2 cellular contexts compared by ENCODE assay signal in the genomic region with DNA sequence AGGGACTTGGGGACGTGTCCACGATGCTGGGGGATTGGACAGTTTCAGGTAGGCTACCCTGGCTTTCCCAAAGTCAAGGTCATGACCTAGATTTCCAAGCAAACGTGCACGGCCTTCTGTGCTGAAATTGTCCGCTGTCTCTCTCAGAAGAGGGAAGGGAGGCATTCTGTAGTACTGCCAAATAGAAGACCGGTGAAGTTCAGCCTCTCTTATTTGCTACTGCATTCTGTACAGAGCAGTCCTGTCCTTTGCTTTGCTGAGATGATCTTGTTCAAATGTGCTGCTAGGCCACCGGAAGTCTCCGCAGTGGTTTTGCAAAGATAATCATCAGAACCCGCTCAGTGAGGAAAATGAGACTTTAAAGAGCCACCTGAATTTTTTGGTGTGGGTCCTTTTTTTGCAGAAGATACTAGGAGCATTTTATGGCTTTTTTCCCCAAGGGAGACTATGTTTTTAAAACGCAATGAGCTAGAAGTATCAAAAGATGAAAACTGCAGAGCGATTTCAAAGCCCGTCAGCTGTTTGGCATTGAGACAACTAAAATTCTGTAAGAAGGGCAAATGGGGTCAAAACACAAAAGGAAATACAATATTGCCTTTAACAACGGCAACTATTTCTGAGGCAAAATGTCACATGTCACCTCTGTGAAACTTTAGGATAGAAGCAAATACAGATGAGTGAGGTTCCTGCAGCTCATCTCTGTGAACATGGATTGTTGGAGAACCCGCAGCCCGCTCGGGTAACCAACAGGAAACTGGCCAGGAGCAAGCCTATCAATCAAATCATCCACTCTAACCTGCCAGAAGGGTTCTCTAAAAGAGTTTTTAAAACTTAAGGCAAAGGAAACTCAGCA.
TF ChIP-seq lines count a peak whose summit lies in the region.

No MANE protein-coding gene starts in this region.

TF ChIP-seq in HEK293T, 16 proteins besides CTCF, POLR2A, EP300 and RAD21 (continued from another document):
- TF ChIP-seq, protein P1, sequence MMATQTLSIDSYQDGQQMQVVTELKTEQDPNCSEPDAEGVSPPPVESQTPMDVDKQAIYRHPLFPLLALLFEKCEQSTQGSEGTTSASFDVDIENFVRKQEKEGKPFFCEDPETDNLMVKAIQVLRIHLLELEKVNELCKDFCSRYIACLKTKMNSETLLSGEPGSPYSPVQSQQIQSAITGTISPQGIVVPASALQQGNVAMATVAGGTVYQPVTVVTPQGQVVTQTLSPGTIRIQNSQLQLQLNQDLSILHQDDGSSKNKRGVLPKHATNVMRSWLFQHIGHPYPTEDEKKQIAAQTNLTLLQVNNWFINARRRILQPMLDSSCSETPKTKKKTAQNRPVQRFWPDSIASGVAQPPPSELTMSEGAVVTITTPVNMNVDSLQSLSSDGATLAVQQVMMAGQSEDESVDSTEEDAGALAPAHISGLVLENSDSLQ (IDR thresholded peaks at IDR 0.05) = peak; percentile 68

TF ChIP-seq in H1, 55 proteins besides CTCF, POLR2A, EP300 and RAD21 (continued from another document):
- TF ChIP-seq, protein P2, sequence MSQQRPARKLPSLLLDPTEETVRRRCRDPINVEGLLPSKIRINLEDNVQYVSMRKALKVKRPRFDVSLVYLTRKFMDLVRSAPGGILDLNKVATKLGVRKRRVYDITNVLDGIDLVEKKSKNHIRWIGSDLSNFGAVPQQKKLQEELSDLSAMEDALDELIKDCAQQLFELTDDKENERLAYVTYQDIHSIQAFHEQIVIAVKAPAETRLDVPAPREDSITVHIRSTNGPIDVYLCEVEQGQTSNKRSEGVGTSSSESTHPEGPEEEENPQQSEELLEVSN (IDR thresholded peaks at IDR 0.05) = no peak
- TF ChIP-seq, protein P3, sequence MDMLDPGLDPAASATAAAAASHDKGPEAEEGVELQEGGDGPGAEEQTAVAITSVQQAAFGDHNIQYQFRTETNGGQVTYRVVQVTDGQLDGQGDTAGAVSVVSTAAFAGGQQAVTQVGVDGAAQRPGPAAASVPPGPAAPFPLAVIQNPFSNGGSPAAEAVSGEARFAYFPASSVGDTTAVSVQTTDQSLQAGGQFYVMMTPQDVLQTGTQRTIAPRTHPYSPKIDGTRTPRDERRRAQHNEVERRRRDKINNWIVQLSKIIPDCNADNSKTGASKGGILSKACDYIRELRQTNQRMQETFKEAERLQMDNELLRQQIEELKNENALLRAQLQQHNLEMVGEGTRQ (IDR thresholded peaks at IDR 0.05; ENCODE audit: low read length) = no peak
- TF ChIP-seq YY1 (IDR thresholded peaks at IDR 0.05; ENCODE audit: low read depth, low read length) (no peak), PHF8 (conservative IDR thresholded peaks at IDR 0.05; ENCODE audit: low read depth, low read length) (no peak), CEBPB (IDR thresholded peaks at IDR 0.05; ENCODE audit: low read depth, low read length) (no peak), RNF2 (IDR thresholded peaks at IDR 0.05; ENCODE audit: borderline replicate concordance, low read depth, low read length, missing control alignments, poor library complexity, severe bottlenecking) (no peak), CHD2 (IDR thresholded peaks at IDR 0.05; ENCODE audit: low read length) (no peak), GABPA (IDR thresholded peaks at IDR 0.05; ENCODE audit: borderline replicate concordance, insufficient read depth, low read length) (no peak), SP2 (IDR thresholded peaks at IDR 0.05; ENCODE audit: low read length) (no peak), JUND (IDR thresholded peaks at IDR 0.05; ENCODE audit: low read length) (no peak), MAFK (IDR thresholded peaks at IDR 0.05; ENCODE audit: low read depth, low read length) (no peak), EZH2 (IDR thresholded peaks at IDR 0.05; ENCODE audit: low read depth, low read length, severe bottlenecking) (no peak), HDAC2 (IDR thresholded peaks at IDR 0.05; ENCODE audit: borderline replicate concordance in 1 of 2, low read depth in 2 of 2, low read length in 2 of 2) (no peak)
TF ChIP-seq in H1: peak in this region for 0.
